ENCODE assay signal across 19 cellular contexts in genomic region chr2:97669448-97669847, GRCh38. TPM values are rescaled to one million over a fixed set of nuclear protein-coding genes. Genes with fewer than 3 reads are reported as not detected.
DNase-seq lines count a peak whose midpoint lies in the region; ATAC-seq and TF ChIP-seq lines count a peak whose summit lies in the region.
"Had no signal": no experiment of that assay in that cellular context is flagged by ENCODE, and none has a peak within 500 bp of the region (broad histone marks: within the 10 kb centered on the region; RNA-seq: fewer than 3 reads in every experiment).

TSS of gene C2orf92 (plus strand) at chr2:97669713. CDS start at chr2:97669789, 76 bp downstream.

- intact Hi-C loops in breast epithelium (cut with DNase I; ENCODE audit: low total_unique reads), result no loop called here
- intact Hi-C loops in MCF 10A (cut with micrococcal nuclease), result no loop called here

- H3K18ac ChIP-seq in trophoblast cell (ENCODE audit: low read length), result no peak within 1 kb of the TSS

- no peak within 1 kb of the TSS for H3K27ac ChIP-seq in breast epithelium
- H3K27ac ChIP-seq in endodermal cell (ENCODE audit: low read depth, low read length), result no peak within 1 kb of the TSS
- H3K27ac ChIP-seq in trophoblast cell (ENCODE audit: low read depth, low read length), result no peak within 1 kb of the TSS
- H3K27ac ChIP-seq in GM23338 (ENCODE audit: low read depth), result no peak within 1 kb of the TSS
- H3K27ac ChIP-seq: pancreas, WERI-Rb-1 had no signal

- H2BK12ac ChIP-seq in trophoblast cell (ENCODE audit: low read length), result no peak within 1 kb of the TSS

- H3K9me2 ChIP-seq in GM23338 (ENCODE audit: insufficient read depth), result no peaks in the 10 kb centered on the region

- H3K4me3 Mint-ChIP-seq in MCF 10A (ENCODE audit: unreplicated experiment) (no peak within 1 kb of the TSS), endodermal cell (no peak within 1 kb of the TSS), GM23338 (no peak within 1 kb of the TSS)
- H3K4me3 Mint-ChIP-seq: CD14-positive monocyte had no signal

- H3K9me3 ChIP-seq in breast epithelium (no peaks in the 10 kb centered on the region), endodermal cell (ENCODE audit: control insufficient read depth, low read length) (no peaks in the 10 kb centered on the region), trophoblast cell (ENCODE audit: insufficient read depth, low read depth, low read length) (no peaks in the 10 kb centered on the region)
- H3K9me3 ChIP-seq: pancreas had no signal

- no TSS peak for BruUV-seq in MCF 10A (replicated peaks; lab: Mats Ljungman, UMichigan)

- CTCF ChIA-PET in MCF 10A (lab: Yijun Ruan, JAX), result interaction anchor here (1.0 kb wide), 1 partner anchor 79 kb away, joined by 3 read pairs; no protein-coding TSS in a partner anchor

- H3K27ac Mint-ChIP-seq in MCF 10A (ENCODE audit: low read depth, unreplicated experiment), result no peak within 1 kb of the TSS
- H3K27ac Mint-ChIP-seq in endodermal cell, result no peak within 1 kb of the TSS
- no peak within 1 kb of the TSS for H3K27ac Mint-ChIP-seq in GM23338

- no peak within 1 kb of the TSS for H3K4ac ChIP-seq in trophoblast cell (ENCODE audit: low read depth, low read length)

- DNase-seq in breast epithelium (ENCODE audit: low spot score in 2 of 2), result no peak
- no peak for DNase-seq in MCF 10A (ENCODE audit: unreplicated experiment)
- no peak for DNase-seq in endodermal cell
- DNase-seq in trophoblast cell, result no peak
- DNase-seq in COR-L47 (lab: John Stamatoyannopoulos, UW), result no peak
- DNase-seq in nucleus accumbens (lab: John Stamatoyannopoulos, UW), result no peak
- no peak for DNase-seq in GM23338 (ENCODE audit: low spot score)
- no peak for DNase-seq in DMS53 treated with DMSO at 0.1 percent for 48 hours (lab: John Stamatoyannopoulos, UW; ENCODE audit: unreplicated experiment)
- DNase-seq: activated gamma-delta T cell treated with Interleukin-2 at 50 U/mL for 16 hours; DMS53; kidney glomerular epithelial cell; NCI-H1417 treated with DMSO at 0.1 percent for 48 hours; NCI-H82; pancreas; RPMI8226; stimulated activated CD4-positive, alpha-beta T cell treated with anti-CD3 and anti-CD28 coated beads, Interleukin-2, amount 100 ng/mL, for 48 hours; substantia nigra; WERI-Rb-1 had no signal

- H4K20me1 ChIP-seq in GM23338 (replicated peaks; ENCODE audit: insufficient read depth), result no peaks in the 10 kb centered on the region

- no peaks in the 10 kb centered on the region for H3K36me3 Mint-ChIP-seq in MCF 10A (ENCODE audit: insufficient read depth, unreplicated experiment)
- H3K36me3 Mint-ChIP-seq in endodermal cell (ENCODE audit: low read depth), result peaks cover 12% of the 10 kb centered on the region
- no peaks in the 10 kb centered on the region; the same call in 2 of the 3 replicates for H3K36me3 Mint-ChIP-seq in GM23338 (ENCODE audit: low read depth)
- H3K36me3 Mint-ChIP-seq: CD14-positive monocyte had no signal

- H3K79me1 ChIP-seq in trophoblast cell (ENCODE audit: low read length), result peaks cover 4% of the 10 kb centered on the region

- H3K4me3 ChIP-seq in breast epithelium, result no peak within 1 kb of the TSS
- no peak within 1 kb of the TSS for H3K4me3 ChIP-seq in endodermal cell (ENCODE audit: low read length)
- no peak within 1 kb of the TSS for H3K4me3 ChIP-seq in trophoblast cell (ENCODE audit: low read depth, low read length)
- no peak within 1 kb of the TSS for H3K4me3 ChIP-seq in GM23338
- H3K4me3 ChIP-seq: pancreas had no signal

- H3K23ac ChIP-seq in trophoblast cell (ENCODE audit: low read length), result peak within 1 kb of the TSS; percentile 10

- no peak within 1 kb of the TSS for H2BK5ac ChIP-seq in trophoblast cell (ENCODE audit: low read depth, low read length, poor library complexity)

- TF ChIP-seq CTCF in breast epithelium (IDR thresholded peaks at IDR 0.05), result no peak
- TF ChIP-seq CTCF in MCF 10A (IDR thresholded peaks at IDR 0.05; ENCODE audit: unreplicated experiment), result no peak
- TF ChIP-seq CTCF in endodermal cell (conservative IDR thresholded peaks at IDR 0.05), result no peak
- no peak for TF ChIP-seq CTCF in GM23338 (conservative IDR thresholded peaks at IDR 0.05; ENCODE audit: low read depth in 2 of 2)

- no peaks in the 10 kb centered on the region for H3K9me3 Mint-ChIP-seq in MCF 10A (ENCODE audit: unreplicated experiment)
- H3K9me3 Mint-ChIP-seq in endodermal cell, result no peaks in the 10 kb centered on the region
- no peaks in the 10 kb centered on the region for H3K9me3 Mint-ChIP-seq in GM23338
- H3K9me3 Mint-ChIP-seq: CD14-positive monocyte had no signal

- no peaks in the 10 kb centered on the region for H3K36me3 ChIP-seq in breast epithelium
- H3K36me3 ChIP-seq in endodermal cell (ENCODE audit: control insufficient read depth, insufficient read depth, low read length), result no peaks in the 10 kb centered on the region
- H3K36me3 ChIP-seq in trophoblast cell (ENCODE audit: control insufficient read depth in 1 of 2, insufficient read depth in 2 of 2, low read length in 2 of 2), result no peaks in the 10 kb centered on the region
- no peaks in the 10 kb centered on the region for H3K36me3 ChIP-seq in GM23338 (ENCODE audit: insufficient read depth)
- H3K36me3 ChIP-seq: pancreas, WERI-Rb-1 had no signal

- WGBS in endodermal cell (ENCODE audit: insufficient coverage in 1 of 2, insufficient read length in 1 of 2), 2 experiments, result 90 to 96% methylated on average over 5 to 6 of the region's 6 CpGs
- no CpG with 5 or more reads among the region's 6 CpGs for WGBS in trophoblast cell (ENCODE audit: extremely low coverage, insufficient coverage, insufficient read length)

- H2BK120ac ChIP-seq in trophoblast cell (ENCODE audit: insufficient read depth, low read length, poor library complexity), result no peak within 1 kb of the TSS

- no peaks in the 10 kb centered on the region for H3K4me1 ChIP-seq in breast epithelium
- H3K4me1 ChIP-seq in endodermal cell (ENCODE audit: control insufficient read depth, insufficient read depth, low read length), result no peaks in the 10 kb centered on the region
- peaks cover 0 to 7% of the 10 kb centered on the region in 2 experiments for H3K4me1 ChIP-seq in trophoblast cell (ENCODE audit: control insufficient read depth in 1 of 2, insufficient read depth in 2 of 2, low read length in 2 of 2)
- H3K4me1 ChIP-seq in GM23338 (ENCODE audit: insufficient read depth), result peaks cover 7% of the 10 kb centered on the region; the same call in 1 of the 2 replicates

- H2AK5ac ChIP-seq in trophoblast cell (ENCODE audit: low read length), result no peak within 1 kb of the TSS

- no peaks in the 10 kb centered on the region for H3K4me1 Mint-ChIP-seq in MCF 10A (ENCODE audit: insufficient read depth, unreplicated experiment)
- peaks cover 1% of the 10 kb centered on the region for H3K4me1 Mint-ChIP-seq in endodermal cell
- H3K4me1 Mint-ChIP-seq in GM23338, result no peaks in the 10 kb centered on the region

- H3F3A ChIP-seq in GM23338 (replicated peaks; ENCODE audit: low read depth), result no peaks in the 10 kb centered on the region

- no peak within 1 kb of the TSS for H3K14ac ChIP-seq in trophoblast cell (ENCODE audit: low read length)

- H2AFZ ChIP-seq in trophoblast cell (ENCODE audit: insufficient read depth, low read length, poor library complexity), result no peak within 1 kb of the TSS
- no peak within 1 kb of the TSS for H2AFZ ChIP-seq in GM23338

- H3K4me2 ChIP-seq in trophoblast cell (ENCODE audit: low read length), result no peak within 1 kb of the TSS
- H3K4me2 ChIP-seq in GM23338, result no peak within 1 kb of the TSS

- H3K79me2 ChIP-seq in trophoblast cell (ENCODE audit: control insufficient read depth, insufficient read depth, low read length, poor library complexity) (no peaks in the 10 kb centered on the region), GM23338 (replicated peaks; ENCODE audit: insufficient read depth) (no peaks in the 10 kb centered on the region)

- POLR2A ChIA-PET in MCF 10A (lab: Yijun Ruan, JAX), result interaction anchor here (1.4 kb wide), 1 partner anchor 23 kb away, joined by 6 read pairs; the partner anchor contains the start of gene COX5B

- no peaks in the 10 kb centered on the region for H3K27me3 ChIP-seq in breast epithelium
- no peaks in the 10 kb centered on the region for H3K27me3 ChIP-seq in endodermal cell (ENCODE audit: control insufficient read depth, insufficient read depth, low read length, poor library complexity, severe bottlenecking)
- H3K27me3 ChIP-seq in trophoblast cell (ENCODE audit: insufficient read depth, low read length), result no peaks in the 10 kb centered on the region
- no peaks in the 10 kb centered on the region for H3K27me3 ChIP-seq in GM23338 (ENCODE audit: insufficient read depth)
- H3K27me3 ChIP-seq: pancreas had no signal

- H4K8ac ChIP-seq in trophoblast cell (ENCODE audit: low read depth, low read length), result no peak within 1 kb of the TSS

- ATAC-seq in GM23338, result no peak
- ATAC-seq: pancreas had no signal

- H4K12ac ChIP-seq in trophoblast cell (ENCODE audit: low read depth, low read length), result no peak within 1 kb of the TSS

- H3K9ac ChIP-seq in endodermal cell (ENCODE audit: extremely low read depth, low read length, poor library complexity, severe bottlenecking), result no peak within 1 kb of the TSS
- H3K9ac ChIP-seq in trophoblast cell (ENCODE audit: low read length), result no peak within 1 kb of the TSS

- no peaks in the 10 kb centered on the region for H3K27me3 Mint-ChIP-seq in MCF 10A (ENCODE audit: insufficient read depth, unreplicated experiment)
- H3K27me3 Mint-ChIP-seq in endodermal cell (ENCODE audit: insufficient read depth), result no peaks in the 10 kb centered on the region
- H3K27me3 Mint-ChIP-seq in GM23338 (ENCODE audit: insufficient read depth, low read depth, poor library complexity), result peaks cover 9% of the 10 kb centered on the region

- no peak within 1 kb of the TSS for H4K91ac ChIP-seq in trophoblast cell (ENCODE audit: low read depth, low read length)

- TF ChIP-seq POLR2A in breast epithelium (IDR thresholded peaks at IDR 0.05), result no peak

TF ChIP-seq in GM23338, 12 proteins besides CTCF, POLR2A, EP300 and RAD21 (continues in another document):
- no peak for TF ChIP-seq EZH2phosphoT487 (IDR thresholded peaks at IDR 0.05; ENCODE audit: unreplicated experiment)

RNA-seq across cellular contexts. Expression of gene C2orf92, which starts in this region (rescaled TPM):
- total RNA-seq in breast epithelium (10 to 100 TPM; 11.2 to 49.5 (median 27.9) TPM), MCF 10A (2022) (5.3 and 7.6 TPM in 2 replicates), endodermal cell (10 to 100 TPM; 12.5 to 17.4 TPM)
- 7.2 TPM for polyA plus RNA-seq in endodermal cell (2013, experiment 1 of 2)
- 7.0 TPM for polyA plus RNA-seq in endodermal cell (2013, experiment 2 of 2)
- 4.4 TPM in 2 replicates for polyA plus RNA-seq in trophoblast cell (2013)
- 2.6 and 2.9 TPM in 2 replicates for total RNA-seq in GM23338 (2014; rRNA removed; shearing (Covaris generic))
- 1.7 and 2.6 TPM in 2 replicates for polyA plus RNA-seq in GM23338 (2016; fragmentation: Nextera tagmentation; extraction: Ambion mirVana)
- polyA plus RNA-seq: CD14-positive monocyte had no signal
